Comparison of ENCODE assay signal across 8 cellular contexts in genomic region chr19:33241530-33242101, GRCh38. TPM values are rescaled to one million over a fixed set of nuclear protein-coding genes. Genes with fewer than 3 reads are reported as not detected.
DNase-seq lines count a peak whose midpoint lies in the region; ATAC-seq, FAIRE-seq and TF ChIP-seq lines count a peak whose summit lies in the region.

No MANE protein-coding gene starts in this region.

- H2AFZ ChIP-seq in HepG2 (ENCODE audit: low read length), result no peak overlapping the region

- peak; percentile 98 for TF ChIP-seq RAD21 in HepG2 (CRISPR knock-in tag; IDR thresholded peaks at IDR 0.05)

- BruUV-seq in HepG2 (replicated peaks; lab: Mats Ljungman, UMichigan), result no TSS peak

- no peaks in the 10 kb centered on the region for H4K20me1 ChIP-seq in HepG2 (ENCODE audit: insufficient read depth, low read length)

- no peaks in the 10 kb centered on the region for H3K79me2 ChIP-seq in HepG2 (ENCODE audit: insufficient read depth, low read length)

- CTCF ChIA-PET in HepG2 (lab: Yijun Ruan, JAX; ENCODE audit: low intra/inter-chr PET ratio, low total read pairs), result interaction anchor here (0.7 to 2.0 kb wide), 3 partner anchors 60 to 165 kb away, joined by 3 to 12 read pairs (median 4); partner anchors contain the start of gene CEBPA

- TF ChIP-seq EP300 in HepG2 (IDR thresholded peaks at IDR 0.05; ENCODE audit: low read depth in 2 of 2, low read length in 2 of 2) (no peak), HepG2 (CRISPR knock-in tag; IDR thresholded peaks at IDR 0.05; ENCODE audit: borderline replicate concordance) (no peak)

- no peak overlapping the region for H3K27ac Mint-ChIP-seq in HFFc6

- intact Hi-C loops in HepG2 (cut with micrococcal nuclease; ENCODE audit: unreplicated experiment), result loop anchor here (1.0 to 5.0 kb wide), 2 partner anchors 162 to 526 kb away; no protein-coding TSS in a partner anchor

- no peaks in the 10 kb centered on the region for H3K9me3 Mint-ChIP-seq in HFFc6

- no peak for TF ChIP-seq POLR2A in HepG2 (IDR thresholded peaks at IDR 0.05; ENCODE audit: insufficient read depth in 1 of 2, low read depth in 2 of 2, low read length in 2 of 2)

- POLR2A ChIA-PET in HepG2 (lab: Yijun Ruan, JAX), result interaction anchor here (0.6 to 2.0 kb wide), 4 partner anchors 55 to 165 kb away, joined by 3 to 7 read pairs (median 6); no protein-coding TSS in a partner anchor

- TF ChIP-seq CTCF in AG10803 (conservative IDR thresholded peaks at IDR 0.05; ENCODE audit: low read length), result peak; percentile 61
- TF ChIP-seq CTCF in HFFc6 (IDR thresholded peaks at IDR 0.05), result peak; percentile 81
- peak; percentile 65 for TF ChIP-seq CTCF in astrocyte of the cerebellum (IDR thresholded peaks at IDR 0.05; ENCODE audit: low read depth, low read length, missing control alignments)
- peak; percentile 98 for TF ChIP-seq CTCF in HepG2 (CRISPR knock-in tag; IDR thresholded peaks at IDR 0.05)

- H3K4me3 ChIP-seq in AG10803 (ENCODE audit: low read length) (no peak overlapping the region), astrocyte of the cerebellum (ENCODE audit: low read depth, low read length) (no peak overlapping the region), HepG2 (replicated peaks in 1 of 3; ENCODE audit: insufficient read depth in 1 of 3, low read depth in 2 of 3, low read length in 3 of 3) (peak overlapping the region in 2 of 3 experiments; percentile 39 to 67; a peak in 5 of 6 replicates)

- H3K9ac ChIP-seq in HepG2 (ENCODE audit: insufficient read depth, low read depth, low read length), result peak overlapping the region; percentile 57; the same call in 1 of the 2 replicates

- peaks cover 7% of the 10 kb centered on the region; the same call in 1 of the 2 replicates for H3K9me3 ChIP-seq in HepG2 (ENCODE audit: low read length)

- H3K4me2 ChIP-seq in HepG2 (ENCODE audit: low read depth, low read length), result peak overlapping the region; percentile 84

- peaks cover 46% of the 10 kb centered on the region for H3K4me1 ChIP-seq in HepG2 (ENCODE audit: insufficient read depth, low read length)

- no peaks in the 10 kb centered on the region for H3K4me1 Mint-ChIP-seq in HFFc6 (ENCODE audit: low read depth)

- peak overlapping the region; percentile 49 for H3K27ac ChIP-seq in HepG2 (ENCODE audit: extremely low read length, insufficient read depth, low read length)

- no peaks in the 10 kb centered on the region for H3K36me3 ChIP-seq in HepG2 (replicated peaks in 1 of 2; ENCODE audit: control insufficient read depth in 1 of 2, insufficient read depth in 2 of 2, low read length in 2 of 2)

- WGBS in HepG2 (ENCODE audit: low lambda C conversion rate), result 6% methylated on average over 9 of the region's 22 CpGs

- DNase-seq in AG10803 (ENCODE audit: low read depth), result no peak
- no peak for DNase-seq in HFFc6
- no peak for DNase-seq in astrocyte of the cerebellum (ENCODE audit: low read depth)
- DNase-seq in HepG2 (ENCODE audit: low spot score), result no peak
- peak; percentile 32 for DNase-seq in urothelium cell line (ENCODE audit: low spot score)

- ATAC-seq in HepG2, result peak; percentile 69
- ATAC-seq in GM18909 (IDR thresholded peaks at IDR 0.05; ENCODE audit: poor library complexity, unreplicated experiment), result no peak
- ATAC-seq in GM21515 (IDR thresholded peaks at IDR 0.05; ENCODE audit: unreplicated experiment), result no peak
- no peak for ATAC-seq in GM18868 (IDR thresholded peaks at IDR 0.05; ENCODE audit: unreplicated experiment)

- H3K27me3 Mint-ChIP-seq in HFFc6 (ENCODE audit: insufficient read depth), result peaks cover 16% of the 10 kb centered on the region

- H3K36me3 Mint-ChIP-seq in HFFc6 (ENCODE audit: low read depth), result no peaks in the 10 kb centered on the region

- FAIRE-seq in HepG2 (lab: Jason Lieb, UNC), result no peak
- FAIRE-seq in urothelium cell line (lab: Jason Lieb, UNC), result no peak

- in situ Hi-C loops in astrocyte of the cerebellum (cut with HindIII; ENCODE audit: low sequenced_read_pairs), result no loop called here
- in situ Hi-C loops in HepG2 (cut with HindIII; ENCODE audit: extremely low pct_ligation_motif_present, low pct_unique_long_range_greater_than_20kb), result no loop called here

- H3K27me3 ChIP-seq in HepG2 (ENCODE audit: control insufficient read depth in 1 of 2, insufficient read depth in 2 of 2, low read length in 2 of 2), result no peaks in the 10 kb centered on the region

- no peak overlapping the region for H3K4me3 Mint-ChIP-seq in HFFc6

TF ChIP-seq in HepG2, 621 proteins besides CTCF, POLR2A, EP300 and RAD21 (continues in another document):
- TF ChIP-seq ZNF20 (CRISPR knock-in tag; IDR thresholded peaks at IDR 0.05) (no peak), ZNF317 (CRISPR knock-in tag; IDR thresholded peaks at IDR 0.05) (no peak), MTF2 (CRISPR knock-in tag; IDR thresholded peaks at IDR 0.05; ENCODE audit: borderline replicate concordance) (no peak), ZNF264 (CRISPR knock-in tag; IDR thresholded peaks at IDR 0.05) (no peak), NR3C1 (CRISPR knock-in tag; IDR thresholded peaks at IDR 0.05) (no peak), REPIN1 (CRISPR knock-in tag; IDR thresholded peaks at IDR 0.05; ENCODE audit: borderline replicate concordance, low read depth) (peak; percentile 47; the same call in 1 of the 2 replicates), SMAD1 (CRISPR knock-in tag; IDR thresholded peaks at IDR 0.05; ENCODE audit: borderline replicate concordance, low read depth) (no peak), KLF16 (CRISPR knock-in tag; IDR thresholded peaks at IDR 0.05) (no peak), PAF1 (CRISPR knock-in tag; IDR thresholded peaks at IDR 0.05) (no peak), ZMYM3 (CRISPR knock-in tag; IDR thresholded peaks at IDR 0.05) (no peak), ZSCAN25 (CRISPR knock-in tag; IDR thresholded peaks at IDR 0.05) (peak; percentile 77; the same call in 1 of the 2 replicates), ETV5 (CRISPR knock-in tag; IDR thresholded peaks at IDR 0.05; ENCODE audit: borderline replicate concordance) (no peak), SRSF1 (optimal IDR thresholded peaks at IDR 0.05; ENCODE audit: low read depth, low read length) (no peak), ZNF543 (CRISPR knock-in tag; IDR thresholded peaks at IDR 0.05) (no peak; the same call in 1 of the 2 replicates)

RNA-seq across cellular contexts. Expression of gene SLC7A10, which starts 16.0 kb away (rescaled TPM):
- total RNA-seq in HFFc6 (2021; fragmentation: NEBNext Ultra II Directional; extraction: Animal tissue kit (Norgen Biotek cat#: 25700)), result not detected
- 0.41 and 2.2 TPM in 2 replicates for total RNA-seq in HepG2 (2016; rRNA removed; fragmentation: Illumina TruSeq; extraction: Trizol)
- total RNA-seq in HepG2 (2016; cell fraction: cytosol; rRNA removed; fragmentation: Illumina TruSeq; extraction: Trizol; ENCODE audit: low read depth), result 2.6 and 2.7 TPM in 2 replicates
- total RNA-seq in HepG2 (2016; cell fraction: insoluble cytoplasmic fraction; rRNA removed; fragmentation: Illumina TruSeq; extraction: Trizol), result 0.51 and 1.7 TPM in 2 replicates
- 1.5 and 1.7 TPM in 2 replicates for total RNA-seq in HepG2 (2016; cell fraction: membrane; rRNA removed; fragmentation: Illumina TruSeq; extraction: Trizol)
- 1.7 and 2.4 TPM in 2 replicates for total RNA-seq in HepG2 (2016; cell fraction: nucleus; rRNA removed; fragmentation: Illumina TruSeq; extraction: Trizol)
- 1.1 TPM in 2 replicates for polyA plus RNA-seq in HepG2 (2011; rRNA removed)
- polyA plus RNA-seq in HepG2 (2011; cell fraction: cytosol; rRNA removed), result 0.85 and 1.0 TPM in 2 replicates
- 4.6 and 6.0 TPM in 2 replicates for polyA plus RNA-seq in HepG2 (2011; cell fraction: nucleus; rRNA removed)
- 0.63 and 0.66 TPM in 2 replicates for polyA plus RNA-seq in HepG2 (2012)
- polyA plus RNA-seq in HepG2 (2016; cell fraction: cytosol; fragmentation: Illumina TruSeq; extraction: Trizol; ENCODE audit: low read depth), result 2.1 and 2.7 TPM in 2 replicates
- 1.1 and 1.2 TPM in 2 replicates for polyA plus RNA-seq in HepG2 (2016; cell fraction: insoluble cytoplasmic fraction; fragmentation: Illumina TruSeq; extraction: Trizol; ENCODE audit: low read depth)
- polyA plus RNA-seq in HepG2 (2016; cell fraction: membrane; fragmentation: Illumina TruSeq; extraction: Trizol; ENCODE audit: low read depth), result 2.4 and 2.6 TPM in 2 replicates
- 5.9 and 6.0 TPM in 2 replicates for polyA plus RNA-seq in HepG2 (2016; cell fraction: nucleus; fragmentation: Illumina TruSeq; extraction: Trizol; ENCODE audit: insufficient read depth, low read depth)
- 1.7 TPM in 1 of 2 replicates, not detected in the other for polyA minus RNA-seq in HepG2 (2011; rRNA and poly(A)+ RNA removed; ENCODE audit: low replicate concordance)
- polyA minus RNA-seq in HepG2 (2011; cell fraction: cytosol; rRNA and poly(A)+ RNA removed), result 0.35 and 0.40 TPM in 2 replicates
- 0.62 and 0.64 TPM in 2 replicates for polyA minus RNA-seq in HepG2 (2011; cell fraction: nucleus; rRNA and poly(A)+ RNA removed)

RNA-seq across cellular contexts. Expression of gene LRP3, which starts 47.5 kb away (rescaled TPM):
- 10 to 100 TPM in 2 of 6 experiments, 1 to 10 TPM in 4; 1.9 to 17.7 (median 2.4) TPM for total RNA-seq in HFFc6 (2021; fragmentation: NEBNext Ultra II Directional; extraction: Animal tissue kit (Norgen Biotek cat#: 25700))
- 45.1 and 51.6 TPM in 2 replicates for total RNA-seq in HepG2 (2016; rRNA removed; fragmentation: Illumina TruSeq; extraction: Trizol)
- total RNA-seq in HepG2 (2016; cell fraction: cytosol; rRNA removed; fragmentation: Illumina TruSeq; extraction: Trizol; ENCODE audit: low read depth), result 34.5 and 35.4 TPM in 2 replicates
- total RNA-seq in HepG2 (2016; cell fraction: insoluble cytoplasmic fraction; rRNA removed; fragmentation: Illumina TruSeq; extraction: Trizol), result 39.3 and 56.4 TPM in 2 replicates
- 85.6 and 91.5 TPM in 2 replicates for total RNA-seq in HepG2 (2016; cell fraction: membrane; rRNA removed; fragmentation: Illumina TruSeq; extraction: Trizol)
- 24.3 and 30.9 TPM in 2 replicates for total RNA-seq in HepG2 (2016; cell fraction: nucleus; rRNA removed; fragmentation: Illumina TruSeq; extraction: Trizol)
- 17.6 and 30.3 TPM in 2 replicates for polyA plus RNA-seq in HepG2 (2011; rRNA removed)
- polyA plus RNA-seq in HepG2 (2011; cell fraction: cytosol; rRNA removed), result 9.6 and 22.4 TPM in 2 replicates
- 49.0 and 59.4 TPM in 2 replicates for polyA plus RNA-seq in HepG2 (2011; cell fraction: nucleus; rRNA removed)
- polyA plus RNA-seq in HepG2 (2012), result 12.5 and 18.3 TPM in 2 replicates
- 46.7 and 50.1 TPM in 2 replicates for polyA plus RNA-seq in HepG2 (2016; cell fraction: cytosol; fragmentation: Illumina TruSeq; extraction: Trizol; ENCODE audit: low read depth)
- 41.6 and 54.2 TPM in 2 replicates for polyA plus RNA-seq in HepG2 (2016; cell fraction: insoluble cytoplasmic fraction; fragmentation: Illumina TruSeq; extraction: Trizol; ENCODE audit: low read depth)
- 92.1 and 104 TPM in 2 replicates for polyA plus RNA-seq in HepG2 (2016; cell fraction: membrane; fragmentation: Illumina TruSeq; extraction: Trizol; ENCODE audit: low read depth)
- polyA plus RNA-seq in HepG2 (2016; cell fraction: nucleus; fragmentation: Illumina TruSeq; extraction: Trizol; ENCODE audit: insufficient read depth, low read depth), result 70.1 and 70.6 TPM in 2 replicates
- 11.9 and 50.0 TPM in 2 replicates for polyA minus RNA-seq in HepG2 (2011; rRNA and poly(A)+ RNA removed; ENCODE audit: low replicate concordance)
- 9.7 and 13.5 TPM in 2 replicates for polyA minus RNA-seq in HepG2 (2011; cell fraction: cytosol; rRNA and poly(A)+ RNA removed)
- polyA minus RNA-seq in HepG2 (2011; cell fraction: nucleus; rRNA and poly(A)+ RNA removed), result 10.3 TPM in 2 replicates

Comparison
In these comparisons a context has a peak if more than half of its experiments do, and no peak if none do; other contexts are left out.
1. H3K4me3 ChIP-seq: peak in HepG2 (2 of 3); none in AG10803 (single experiment) and astrocyte of the cerebellum (single experiment).
2. Peak in every context shown above with its lines, with median percentiles within 50 percentile points of each other: CTCF ChIP-seq.